7 cellular contexts compared by ENCODE assay signal in genomic region chr18:77765468-77765867, GRCh38.
DNase-seq lines count a peak whose midpoint lies in the region; ATAC-seq and TF ChIP-seq lines count a peak whose summit lies in the region.

No MANE protein-coding gene starts in this region.

- ATAC-seq in lower lobe of right lung (peak in 1 of 2 donors; percentile 39), HG03442 (IDR thresholded peaks at IDR 0.05; ENCODE audit: unreplicated experiment) (no peak), HG02981 (IDR thresholded peaks at IDR 0.05; ENCODE audit: unreplicated experiment) (no peak), GM19328 (IDR thresholded peaks at IDR 0.05; ENCODE audit: unreplicated experiment) (no peak)

- intact Hi-C loops in lower lobe of right lung (cut with DNase I) = no loop called here

- H3K4me3 ChIP-seq in NB4 (ENCODE audit: low read depth, low read length) = no peak overlapping the region
- H3K4me3 ChIP-seq in lower lobe of right lung = no peak overlapping the region

- H3K27me3 ChIP-seq in lower lobe of right lung (ENCODE audit: low read depth) = peaks cover 5% of the 10 kb centered on the region

- TF ChIP-seq POLR2A in NB4 (IDR thresholded peaks at IDR 0.05; ENCODE audit: extremely low read depth, insufficient read length) = no peak

- no peaks in the 10 kb centered on the region for H3K9me3 ChIP-seq in lower lobe of right lung

- H3K36me3 ChIP-seq in lower lobe of right lung = no peaks in the 10 kb centered on the region

- no peak overlapping the region for H3K27ac ChIP-seq in lower lobe of right lung

- H3K4me1 ChIP-seq in lower lobe of right lung = no peaks in the 10 kb centered on the region

- peak; percentile 58 for DNase-seq in NB4 (ENCODE audit: low read depth)
- peak; percentile 2 for DNase-seq in SK-N-DZ (ENCODE audit: low spot score)
- no peak for DNase-seq in lower lobe of right lung

- TF ChIP-seq CTCF in GM12873 (IDR thresholded peaks at IDR 0.05; ENCODE audit: insufficient read depth, low read depth, low read length, missing control alignments) (peak; percentile 34), NB4 (IDR thresholded peaks at IDR 0.05; ENCODE audit: low read depth, low read length) (peak; percentile 47), lower lobe of right lung (IDR thresholded peaks at IDR 0.05) (peak; percentile 57)
